ENCODE assay signal across 8 cellular contexts in genomic region chr4:86594559-86595425, GRCh38. TPM values are rescaled to one million over a fixed set of nuclear protein-coding genes. Genes with fewer than 3 reads are reported as not detected.
DNase-seq lines count a peak whose midpoint lies in the region; ATAC-seq and TF ChIP-seq lines count a peak whose summit lies in the region.

No MANE protein-coding gene starts in this region.

- no peaks in the 10 kb centered on the region for H3K36me3 ChIP-seq in esophagus squamous epithelium
- H3K36me3 ChIP-seq in mucosa of stomach (ENCODE audit: control insufficient read depth, insufficient read depth, low read length) = no peaks in the 10 kb centered on the region

- whole genome bisulfite sequencing in esophagus squamous epithelium, 2 donors = 1% methylated on average over 16 to 19 of the region's 47 CpGs

- no peaks in the 10 kb centered on the region for H3K36me3 Mint-ChIP-seq in activated CD4-positive, alpha-beta memory T cell treated with anti-CD3 and anti-CD28 coated beads, Interleukin-2, amount 10 ng/mL, durations not matched to agents 7 days and 5 days (ENCODE audit: low read depth)
- H3K36me3 Mint-ChIP-seq in type B pancreatic cell = no peaks in the 10 kb centered on the region

- POLR2A ChIA-PET in activated CD4-positive, alpha-beta memory T cell treated with anti-CD3 and anti-CD28 coated beads, Interleukin-2, amount 10 ng/mL, durations not matched to agents 7 days and 5 days (lab: Charles Lee) = interaction anchor here (1.2 to 2.2 kb wide), 6 partner anchors 12 to 53 kb away, joined by 3 to 10 read pairs (median 4); no protein-coding TSS in a partner anchor

- intact Hi-C loops in esophagus squamous epithelium (cut with DNase I) = no loop called here

- peaks cover 49% of the 10 kb centered on the region for H3K27me3 Mint-ChIP-seq in activated CD4-positive, alpha-beta memory T cell treated with anti-CD3 and anti-CD28 coated beads, Interleukin-2, amount 10 ng/mL, durations not matched to agents 7 days and 5 days
- no peaks in the 10 kb centered on the region for H3K27me3 Mint-ChIP-seq in type B pancreatic cell

- ATAC-seq in activated CD4-positive, CD25-positive, alpha-beta regulatory T cell treated with anti-CD3 and anti-CD28 coated beads, Interleukin-2, amount 50 U/mL, for 24 hours = peak; percentile 12 to 14

- peak overlapping the region; percentile 93 to 95 (median 94) for H3K27ac ChIP-seq in esophagus squamous epithelium

- H3K9ac ChIP-seq in mucosa of stomach (ENCODE audit: low read length) = peak overlapping the region; percentile 46

- peaks cover 20% of the 10 kb centered on the region for H3K4me1 Mint-ChIP-seq in activated CD4-positive, alpha-beta memory T cell treated with anti-CD3 and anti-CD28 coated beads, Interleukin-2, amount 10 ng/mL, durations not matched to agents 7 days and 5 days
- peaks cover 39% of the 10 kb centered on the region for H3K4me1 Mint-ChIP-seq in type B pancreatic cell (ENCODE audit: unreplicated experiment)

- peak overlapping the region; percentile 63 for H3K27ac Mint-ChIP-seq in activated CD4-positive, alpha-beta memory T cell treated with anti-CD3 and anti-CD28 coated beads, Interleukin-2, amount 10 ng/mL, durations not matched to agents 7 days and 5 days
- H3K27ac Mint-ChIP-seq in type B pancreatic cell = peak overlapping the region; percentile 96

- H3K4me1 ChIP-seq in esophagus squamous epithelium = peaks cover 7 to 70% (median 19%) of the 10 kb centered on the region in 3 donors
- H3K4me1 ChIP-seq in mucosa of stomach (ENCODE audit: control insufficient read depth, insufficient read depth, low read length) = peaks cover 9% of the 10 kb centered on the region

- TF ChIP-seq CTCF in esophagus squamous epithelium (IDR thresholded peaks at IDR 0.05) = peak in 1 of 6 experiments; percentile 7
- TF ChIP-seq CTCF in type B pancreatic cell (conservative IDR thresholded peaks at IDR 0.05) = peak; percentile 63

- H3K9me3 Mint-ChIP-seq in activated CD4-positive, alpha-beta memory T cell treated with anti-CD3 and anti-CD28 coated beads, Interleukin-2, amount 10 ng/mL, durations not matched to agents 7 days and 5 days = no peaks in the 10 kb centered on the region
- no peaks in the 10 kb centered on the region for H3K9me3 Mint-ChIP-seq in type B pancreatic cell

- H3K4me3 ChIP-seq in esophagus squamous epithelium (peak overlapping the region; percentile 71 to 88 (median 82)), mucosa of stomach (ENCODE audit: low read length) (peak overlapping the region; percentile 60)

- H3K4me3 Mint-ChIP-seq in activated CD4-positive, alpha-beta memory T cell treated with anti-CD3 and anti-CD28 coated beads, Interleukin-2, amount 10 ng/mL, durations not matched to agents 7 days and 5 days = peak overlapping the region; percentile 74
- H3K4me3 Mint-ChIP-seq in type B pancreatic cell = peak overlapping the region; percentile 98

- DNase-seq in activated CD4-positive, CD25-positive, alpha-beta regulatory T cell (lab: John Stamatoyannopoulos, UW) = no peak
- DNase-seq in HCEC 1CT = peak; percentile 72
- DNase-seq in NCI-H1105 treated with DMSO at 0.1 percent for 48 hours (lab: John Stamatoyannopoulos, UW) = peak; percentile 56
- DNase-seq in activated CD4-positive, alpha-beta memory T cell treated with anti-CD3 and anti-CD28 coated beads, Interleukin-2, amount 10 ng/mL, durations not matched to agents 7 days and 5 days = peak; percentile 25
- no peak for DNase-seq in esophagus squamous epithelium (lab: John Stamatoyannopoulos, UW)
- DNase-seq in type B pancreatic cell (ENCODE audit: extremely low spot score, unreplicated experiment) = peak; percentile 70

- no peak for TF ChIP-seq POLR2A in esophagus squamous epithelium (IDR thresholded peaks at IDR 0.05)

- CTCF ChIA-PET in activated CD4-positive, alpha-beta memory T cell treated with anti-CD3 and anti-CD28 coated beads, Interleukin-2, amount 10 ng/mL, durations not matched to agents 7 days and 5 days (lab: Charles Lee) = interaction anchor here (0.7 to 4.0 kb wide), 6 partner anchors 9 to 304 kb away, joined by 3 to 22 read pairs (median 6); no protein-coding TSS in a partner anchor

- H3K27me3 ChIP-seq in esophagus squamous epithelium (peaks cover 0 to 9% (median 0%) of the 10 kb centered on the region in 4 donors), mucosa of stomach (ENCODE audit: control insufficient read depth, insufficient read depth, low read length) (peaks cover 11% of the 10 kb centered on the region)

- H3K9me3 ChIP-seq in esophagus squamous epithelium = no peaks in the 10 kb centered on the region
- no peaks in the 10 kb centered on the region for H3K9me3 ChIP-seq in mucosa of stomach (ENCODE audit: control insufficient read depth, low read length)

RNA-seq across cellular contexts. Expression of gene PTPN13, which starts 0.7 kb away (rescaled TPM):
- total RNA-seq in activated CD4-positive, alpha-beta memory T cell treated with anti-CD3 and anti-CD28 coated beads, Interleukin-2, amount 10 ng/mL, durations not matched to agents 7 days and 5 days = 1 to 10 TPM; 4.7 to 5.3 TPM
- total RNA-seq in esophagus squamous epithelium = 10 to 100 TPM; 44.8 to 94.9 (median 66.7) TPM
- 69.0 and 79.1 TPM in 2 replicates for total RNA-seq in type B pancreatic cell (ENCODE audit: low replicate concordance)

Comparison
In these comparisons a context has a peak if more than half of its experiments do, and no peak if none do; other contexts are left out.
1. DNase-seq: peak in HCEC 1CT (single experiment), NCI-H1105 treated with DMSO at 0.1 percent for 48 hours (single experiment), activated CD4-positive, alpha-beta memory T cell treated with anti-CD3 and anti-CD28 coated beads, Interleukin-2, amount 10 ng/mL, durations not matched to agents 7 days and 5 days (single experiment) and type B pancreatic cell (single experiment); none in activated CD4-positive, CD25-positive, alpha-beta regulatory T cell (0 of 4) and esophagus squamous epithelium (single experiment).
2. RNA of gene PTPN13, which starts 0.7 kb away (total RNA-seq): 44.8 to 94.9 TPM in esophagus squamous epithelium and 69.0 to 79.1 TPM in type B pancreatic cell; 4.7 to 5.3 TPM in activated CD4-positive, alpha-beta memory T cell treated with anti-CD3 and anti-CD28 coated beads, Interleukin-2, amount 10 ng/mL, durations not matched to agents 7 days and 5 days; every median in the first group is over 4 times any median in the second.